1 cellular context compared by ENCODE assay signal in the genomic region with DNA sequence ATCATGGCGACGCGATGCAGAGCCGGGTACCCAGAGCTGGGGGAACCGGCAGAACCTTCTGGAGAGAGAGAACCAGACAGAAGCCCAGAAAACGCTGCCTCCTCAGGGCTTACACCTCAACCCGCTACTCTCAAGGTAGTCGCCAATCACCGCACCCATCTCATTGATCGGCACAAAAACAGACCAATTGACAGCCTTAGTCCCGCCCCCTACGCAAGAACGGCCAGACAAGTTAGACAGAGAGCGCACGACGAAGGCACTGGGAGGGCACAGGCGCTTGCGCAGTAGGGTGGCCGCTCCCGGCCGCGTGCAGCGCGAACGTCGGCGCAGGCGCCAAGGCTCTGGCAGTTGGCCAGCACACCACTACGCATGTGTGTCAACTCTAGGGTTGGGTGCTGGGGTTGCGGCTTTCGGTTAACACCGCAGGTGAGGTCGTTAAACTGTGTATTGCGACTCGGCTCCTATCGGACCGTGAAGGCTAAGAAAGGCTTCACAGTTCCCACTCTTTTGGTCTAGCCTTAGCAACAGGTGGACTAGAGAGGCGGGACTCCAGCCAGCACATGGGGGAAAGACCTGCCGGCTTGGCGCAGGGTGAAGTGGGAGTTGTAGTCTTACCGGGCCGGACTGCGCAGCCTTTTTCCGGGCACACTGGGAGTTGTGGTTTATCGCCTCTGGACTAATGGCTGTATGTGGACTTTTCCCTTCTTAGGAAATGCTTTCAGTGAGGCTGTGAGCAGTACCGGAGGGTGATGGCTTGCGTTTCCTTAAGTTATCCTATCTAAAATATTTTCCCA.
TF ChIP-seq lines count a peak whose summit lies in the region.

A gene (minus strand): TSS at position 113 of the 794 bp plus-strand sequence. CDS start 108 bp downstream, at position 5.
A gene (plus strand): TSS at position 347 of the 794 bp plus-strand sequence. CDS start 1,232 bp downstream, outside the sequence.

TF ChIP-seq in K562, 482 proteins besides CTCF, POLR2A, EP300 and RAD21 (continued from another document and continues in another):
- TF ChIP-seq, protein P1, sequence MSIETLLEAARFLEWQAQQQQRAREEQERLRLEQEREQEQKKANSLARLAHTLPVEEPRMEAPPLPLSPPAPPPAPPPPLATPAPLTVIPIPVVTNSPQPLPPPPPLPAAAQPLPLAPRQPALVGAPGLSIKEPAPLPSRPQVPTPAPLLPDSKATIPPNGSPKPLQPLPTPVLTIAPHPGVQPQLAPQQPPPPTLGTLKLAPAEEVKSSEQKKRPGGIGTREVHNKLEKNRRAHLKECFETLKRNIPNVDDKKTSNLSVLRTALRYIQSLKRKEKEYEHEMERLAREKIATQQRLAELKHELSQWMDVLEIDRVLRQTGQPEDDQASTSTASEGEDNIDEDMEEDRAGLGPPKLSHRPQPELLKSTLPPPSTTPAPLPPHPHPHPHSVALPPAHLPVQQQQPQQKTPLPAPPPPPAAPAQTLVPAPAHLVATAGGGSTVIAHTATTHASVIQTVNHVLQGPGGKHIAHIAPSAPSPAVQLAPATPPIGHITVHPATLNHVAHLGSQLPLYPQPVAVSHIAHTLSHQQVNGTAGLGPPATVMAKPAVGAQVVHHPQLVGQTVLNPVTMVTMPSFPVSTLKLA (conservative IDR thresholded peaks at IDR 0.05), result peak; percentile 98 to 99
- TF ChIP-seq ZNF143 (CRISPR knock-in tag; IDR thresholded peaks at IDR 0.05) (peak; percentile 94), CSDE1 (IDR thresholded peaks at IDR 0.05) (no peak), SMARCE1 (IDR thresholded peaks at IDR 0.05) (no peak), ATF1 (CRISPR knock-in tag; IDR thresholded peaks at IDR 0.05) (peak; percentile 31; the same call in 1 of the 2 replicates), ATF1 (tag; IDR thresholded peaks at IDR 0.05) (peak; percentile 97), RBFOX2 (IDR thresholded peaks at IDR 0.05; ENCODE audit: low read depth, low read length) (peak; percentile 86), MTA1 (IDR thresholded peaks at IDR 0.05; ENCODE audit: borderline replicate concordance) (no peak; the same call in 1 of the 2 replicates), RFX5 (IDR thresholded peaks at IDR 0.05; ENCODE audit: low read depth, low read length) (no peak), FOXJ2 (tag; IDR thresholded peaks at IDR 0.05) (peak; percentile 46; the same call in 1 of the 2 replicates), ZNF347 (CRISPR knock-in tag; IDR thresholded peaks at IDR 0.05; ENCODE audit: low read depth) (no peak), SMARCA5 (IDR thresholded peaks at IDR 0.05) (no peak), ZNF384 (IDR thresholded peaks at IDR 0.05; ENCODE audit: low read depth, low read length) (0 out of 2 replicates have a peak, but pooled peaks have one; percentile 11), ZKSCAN3 (CRISPR knock-in tag; IDR thresholded peaks at IDR 0.05) (0 out of 2 replicates have a peak, but pooled peaks have one; percentile 79), BACH1 (tag; IDR thresholded peaks at IDR 0.05) (peak; percentile 19; the same call in 1 of the 2 replicates), RBM14 (IDR thresholded peaks at IDR 0.05; ENCODE audit: borderline replicate concordance, insufficient read depth, low read depth, low read length) (no peak), TGIF2 (CRISPR knock-in tag; IDR thresholded peaks at IDR 0.05) (no peak), ZNF445 (CRISPR knock-in tag; IDR thresholded peaks at IDR 0.05; ENCODE audit: low read depth) (no peak), NCOA2 (IDR thresholded peaks at IDR 0.05; ENCODE audit: partially characterized antibody in 2 of 2) (no peak), FOXJ3 (CRISPR knock-in tag; IDR thresholded peaks at IDR 0.05) (no peak), NFE2 (IDR thresholded peaks at IDR 0.05; ENCODE audit: low read depth) (no peak; the same call in 1 of the 2 replicates), ZSCAN32 (CRISPR knock-in tag; IDR thresholded peaks at IDR 0.05) (no peak), NCOR1 (IDR thresholded peaks at IDR 0.05) (no peak), THRAP3 (IDR thresholded peaks at IDR 0.05; ENCODE audit: borderline replicate concordance) (no peak), DDX20 (tag; IDR thresholded peaks at IDR 0.05; ENCODE audit: low read depth) (no peak), TBL1XR1 (IDR thresholded peaks at IDR 0.05; ENCODE audit: low read length in 2 of 2) (peak in 1 of 2 experiments; percentile 67; a peak in 1 of 4 replicates), STAT5B (CRISPR knock-in tag; IDR thresholded peaks at IDR 0.05) (no peak), L3MBTL2 (IDR thresholded peaks at IDR 0.05) (peak; percentile 84), HMG20B (CRISPR knock-in tag; IDR thresholded peaks at IDR 0.05) (no peak), ZNF174 (CRISPR knock-in tag; IDR thresholded peaks at IDR 0.05) (no peak)
- TF ChIP-seq, protein P2, sequence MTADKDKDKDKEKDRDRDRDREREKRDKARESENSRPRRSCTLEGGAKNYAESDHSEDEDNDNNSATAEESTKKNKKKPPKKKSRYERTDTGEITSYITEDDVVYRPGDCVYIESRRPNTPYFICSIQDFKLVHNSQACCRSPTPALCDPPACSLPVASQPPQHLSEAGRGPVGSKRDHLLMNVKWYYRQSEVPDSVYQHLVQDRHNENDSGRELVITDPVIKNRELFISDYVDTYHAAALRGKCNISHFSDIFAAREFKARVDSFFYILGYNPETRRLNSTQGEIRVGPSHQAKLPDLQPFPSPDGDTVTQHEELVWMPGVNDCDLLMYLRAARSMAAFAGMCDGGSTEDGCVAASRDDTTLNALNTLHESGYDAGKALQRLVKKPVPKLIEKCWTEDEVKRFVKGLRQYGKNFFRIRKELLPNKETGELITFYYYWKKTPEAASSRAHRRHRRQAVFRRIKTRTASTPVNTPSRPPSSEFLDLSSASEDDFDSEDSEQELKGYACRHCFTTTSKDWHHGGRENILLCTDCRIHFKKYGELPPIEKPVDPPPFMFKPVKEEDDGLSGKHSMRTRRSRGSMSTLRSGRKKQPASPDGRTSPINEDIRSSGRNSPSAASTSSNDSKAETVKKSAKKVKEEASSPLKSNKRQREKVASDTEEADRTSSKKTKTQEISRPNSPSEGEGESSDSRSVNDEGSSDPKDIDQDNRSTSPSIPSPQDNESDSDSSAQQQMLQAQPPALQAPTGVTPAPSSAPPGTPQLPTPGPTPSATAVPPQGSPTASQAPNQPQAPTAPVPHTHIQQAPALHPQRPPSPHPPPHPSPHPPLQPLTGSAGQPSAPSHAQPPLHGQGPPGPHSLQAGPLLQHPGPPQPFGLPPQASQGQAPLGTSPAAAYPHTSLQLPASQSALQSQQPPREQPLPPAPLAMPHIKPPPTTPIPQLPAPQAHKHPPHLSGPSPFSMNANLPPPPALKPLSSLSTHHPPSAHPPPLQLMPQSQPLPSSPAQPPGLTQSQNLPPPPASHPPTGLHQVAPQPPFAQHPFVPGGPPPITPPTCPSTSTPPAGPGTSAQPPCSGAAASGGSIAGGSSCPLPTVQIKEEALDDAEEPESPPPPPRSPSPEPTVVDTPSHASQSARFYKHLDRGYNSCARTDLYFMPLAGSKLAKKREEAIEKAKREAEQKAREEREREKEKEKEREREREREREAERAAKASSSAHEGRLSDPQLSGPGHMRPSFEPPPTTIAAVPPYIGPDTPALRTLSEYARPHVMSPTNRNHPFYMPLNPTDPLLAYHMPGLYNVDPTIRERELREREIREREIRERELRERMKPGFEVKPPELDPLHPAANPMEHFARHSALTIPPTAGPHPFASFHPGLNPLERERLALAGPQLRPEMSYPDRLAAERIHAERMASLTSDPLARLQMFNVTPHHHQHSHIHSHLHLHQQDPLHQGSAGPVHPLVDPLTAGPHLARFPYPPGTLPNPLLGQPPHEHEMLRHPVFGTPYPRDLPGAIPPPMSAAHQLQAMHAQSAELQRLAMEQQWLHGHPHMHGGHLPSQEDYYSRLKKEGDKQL (CRISPR knock-in tag; IDR thresholded peaks at IDR 0.05; ENCODE audit: borderline replicate concordance), result no peak
- TF ChIP-seq, protein P3, sequence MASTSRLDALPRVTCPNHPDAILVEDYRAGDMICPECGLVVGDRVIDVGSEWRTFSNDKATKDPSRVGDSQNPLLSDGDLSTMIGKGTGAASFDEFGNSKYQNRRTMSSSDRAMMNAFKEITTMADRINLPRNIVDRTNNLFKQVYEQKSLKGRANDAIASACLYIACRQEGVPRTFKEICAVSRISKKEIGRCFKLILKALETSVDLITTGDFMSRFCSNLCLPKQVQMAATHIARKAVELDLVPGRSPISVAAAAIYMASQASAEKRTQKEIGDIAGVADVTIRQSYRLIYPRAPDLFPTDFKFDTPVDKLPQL (IDR thresholded peaks at IDR 0.05; ENCODE audit: extremely low read depth, insufficient read length), result no peak
- TF ChIP-seq, protein P4, sequence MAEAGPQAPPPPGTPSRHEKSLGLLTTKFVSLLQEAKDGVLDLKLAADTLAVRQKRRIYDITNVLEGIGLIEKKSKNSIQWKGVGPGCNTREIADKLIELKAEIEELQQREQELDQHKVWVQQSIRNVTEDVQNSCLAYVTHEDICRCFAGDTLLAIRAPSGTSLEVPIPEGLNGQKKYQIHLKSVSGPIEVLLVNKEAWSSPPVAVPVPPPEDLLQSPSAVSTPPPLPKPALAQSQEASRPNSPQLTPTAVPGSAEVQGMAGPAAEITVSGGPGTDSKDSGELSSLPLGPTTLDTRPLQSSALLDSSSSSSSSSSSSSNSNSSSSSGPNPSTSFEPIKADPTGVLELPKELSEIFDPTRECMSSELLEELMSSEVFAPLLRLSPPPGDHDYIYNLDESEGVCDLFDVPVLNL (CRISPR knock-in tag; IDR thresholded peaks at IDR 0.05; ENCODE audit: low read depth), result no peak
- TF ChIP-seq, protein P5, sequence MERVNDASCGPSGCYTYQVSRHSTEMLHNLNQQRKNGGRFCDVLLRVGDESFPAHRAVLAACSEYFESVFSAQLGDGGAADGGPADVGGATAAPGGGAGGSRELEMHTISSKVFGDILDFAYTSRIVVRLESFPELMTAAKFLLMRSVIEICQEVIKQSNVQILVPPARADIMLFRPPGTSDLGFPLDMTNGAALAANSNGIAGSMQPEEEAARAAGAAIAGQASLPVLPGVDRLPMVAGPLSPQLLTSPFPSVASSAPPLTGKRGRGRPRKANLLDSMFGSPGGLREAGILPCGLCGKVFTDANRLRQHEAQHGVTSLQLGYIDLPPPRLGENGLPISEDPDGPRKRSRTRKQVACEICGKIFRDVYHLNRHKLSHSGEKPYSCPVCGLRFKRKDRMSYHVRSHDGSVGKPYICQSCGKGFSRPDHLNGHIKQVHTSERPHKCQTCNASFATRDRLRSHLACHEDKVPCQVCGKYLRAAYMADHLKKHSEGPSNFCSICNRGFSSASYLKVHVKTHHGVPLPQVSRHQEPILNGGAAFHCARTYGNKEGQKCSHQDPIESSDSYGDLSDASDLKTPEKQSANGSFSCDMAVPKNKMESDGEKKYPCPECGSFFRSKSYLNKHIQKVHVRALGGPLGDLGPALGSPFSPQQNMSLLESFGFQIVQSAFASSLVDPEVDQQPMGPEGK (CRISPR knock-in tag; IDR thresholded peaks at IDR 0.05; ENCODE audit: borderline replicate concordance), result no peak
- TF ChIP-seq, protein P6, sequence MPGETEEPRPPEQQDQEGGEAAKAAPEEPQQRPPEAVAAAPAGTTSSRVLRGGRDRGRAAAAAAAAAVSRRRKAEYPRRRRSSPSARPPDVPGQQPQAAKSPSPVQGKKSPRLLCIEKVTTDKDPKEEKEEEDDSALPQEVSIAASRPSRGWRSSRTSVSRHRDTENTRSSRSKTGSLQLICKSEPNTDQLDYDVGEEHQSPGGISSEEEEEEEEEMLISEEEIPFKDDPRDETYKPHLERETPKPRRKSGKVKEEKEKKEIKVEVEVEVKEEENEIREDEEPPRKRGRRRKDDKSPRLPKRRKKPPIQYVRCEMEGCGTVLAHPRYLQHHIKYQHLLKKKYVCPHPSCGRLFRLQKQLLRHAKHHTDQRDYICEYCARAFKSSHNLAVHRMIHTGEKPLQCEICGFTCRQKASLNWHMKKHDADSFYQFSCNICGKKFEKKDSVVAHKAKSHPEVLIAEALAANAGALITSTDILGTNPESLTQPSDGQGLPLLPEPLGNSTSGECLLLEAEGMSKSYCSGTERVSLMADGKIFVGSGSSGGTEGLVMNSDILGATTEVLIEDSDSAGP (CRISPR knock-in tag; IDR thresholded peaks at IDR 0.05), result no peak
- TF ChIP-seq, protein P7, sequence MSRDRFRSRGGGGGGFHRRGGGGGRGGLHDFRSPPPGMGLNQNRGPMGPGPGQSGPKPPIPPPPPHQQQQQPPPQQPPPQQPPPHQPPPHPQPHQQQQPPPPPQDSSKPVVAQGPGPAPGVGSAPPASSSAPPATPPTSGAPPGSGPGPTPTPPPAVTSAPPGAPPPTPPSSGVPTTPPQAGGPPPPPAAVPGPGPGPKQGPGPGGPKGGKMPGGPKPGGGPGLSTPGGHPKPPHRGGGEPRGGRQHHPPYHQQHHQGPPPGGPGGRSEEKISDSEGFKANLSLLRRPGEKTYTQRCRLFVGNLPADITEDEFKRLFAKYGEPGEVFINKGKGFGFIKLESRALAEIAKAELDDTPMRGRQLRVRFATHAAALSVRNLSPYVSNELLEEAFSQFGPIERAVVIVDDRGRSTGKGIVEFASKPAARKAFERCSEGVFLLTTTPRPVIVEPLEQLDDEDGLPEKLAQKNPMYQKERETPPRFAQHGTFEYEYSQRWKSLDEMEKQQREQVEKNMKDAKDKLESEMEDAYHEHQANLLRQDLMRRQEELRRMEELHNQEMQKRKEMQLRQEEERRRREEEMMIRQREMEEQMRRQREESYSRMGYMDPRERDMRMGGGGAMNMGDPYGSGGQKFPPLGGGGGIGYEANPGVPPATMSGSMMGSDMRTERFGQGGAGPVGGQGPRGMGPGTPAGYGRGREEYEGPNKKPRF (IDR thresholded peaks at IDR 0.05; ENCODE audit: low read depth, low read length), result no peak
- TF ChIP-seq, protein P8, sequence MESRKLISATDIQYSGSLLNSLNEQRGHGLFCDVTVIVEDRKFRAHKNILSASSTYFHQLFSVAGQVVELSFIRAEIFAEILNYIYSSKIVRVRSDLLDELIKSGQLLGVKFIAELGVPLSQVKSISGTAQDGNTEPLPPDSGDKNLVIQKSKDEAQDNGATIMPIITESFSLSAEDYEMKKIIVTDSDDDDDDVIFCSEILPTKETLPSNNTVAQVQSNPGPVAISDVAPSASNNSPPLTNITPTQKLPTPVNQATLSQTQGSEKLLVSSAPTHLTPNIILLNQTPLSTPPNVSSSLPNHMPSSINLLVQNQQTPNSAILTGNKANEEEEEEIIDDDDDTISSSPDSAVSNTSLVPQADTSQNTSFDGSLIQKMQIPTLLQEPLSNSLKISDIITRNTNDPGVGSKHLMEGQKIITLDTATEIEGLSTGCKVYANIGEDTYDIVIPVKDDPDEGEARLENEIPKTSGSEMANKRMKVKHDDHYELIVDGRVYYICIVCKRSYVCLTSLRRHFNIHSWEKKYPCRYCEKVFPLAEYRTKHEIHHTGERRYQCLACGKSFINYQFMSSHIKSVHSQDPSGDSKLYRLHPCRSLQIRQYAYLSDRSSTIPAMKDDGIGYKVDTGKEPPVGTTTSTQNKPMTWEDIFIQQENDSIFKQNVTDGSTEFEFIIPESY (CRISPR knock-in tag; IDR thresholded peaks at IDR 0.05), result no peak
- TF ChIP-seq, protein P9, sequence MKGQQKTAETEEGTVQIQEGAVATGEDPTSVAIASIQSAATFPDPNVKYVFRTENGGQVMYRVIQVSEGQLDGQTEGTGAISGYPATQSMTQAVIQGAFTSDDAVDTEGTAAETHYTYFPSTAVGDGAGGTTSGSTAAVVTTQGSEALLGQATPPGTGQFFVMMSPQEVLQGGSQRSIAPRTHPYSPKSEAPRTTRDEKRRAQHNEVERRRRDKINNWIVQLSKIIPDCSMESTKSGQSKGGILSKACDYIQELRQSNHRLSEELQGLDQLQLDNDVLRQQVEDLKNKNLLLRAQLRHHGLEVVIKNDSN (CRISPR knock-in tag; IDR thresholded peaks at IDR 0.05), result peak; percentile 78
